1 cellular context compared by ENCODE assay signal in genomic region chr14:37037636-37038387, GRCh38.
TF ChIP-seq lines count a peak whose summit lies in the region.

No MANE protein-coding gene starts in this region.

TF ChIP-seq in HepG2, 621 proteins besides CTCF, POLR2A, EP300 and RAD21 (continued from another document and continues in another):
- TF ChIP-seq ZNF142 (CRISPR knock-in tag; IDR thresholded peaks at IDR 0.05) (no peak), ZNF329 (CRISPR knock-in tag; IDR thresholded peaks at IDR 0.05; ENCODE audit: low read depth) (no peak), GFI1 (CRISPR knock-in tag; IDR thresholded peaks at IDR 0.05; ENCODE audit: borderline replicate concordance) (no peak), PHB2 (IDR thresholded peaks at IDR 0.05; ENCODE audit: partially characterized antibody) (no peak), MXI1 (IDR thresholded peaks at IDR 0.05; ENCODE audit: borderline replicate concordance, low read depth, low read length) (no peak), MAFK (conservative IDR thresholded peaks at IDR 0.05 in 1 of 2, IDR thresholded peaks at IDR 0.05 in 1 of 2; ENCODE audit: low read length in 2 of 2) (no peak), SMAD3 (CRISPR knock-in tag; IDR thresholded peaks at IDR 0.05) (no peak), TCF7L2 (IDR thresholded peaks at IDR 0.05; ENCODE audit: low read depth, low read length) (peak; percentile 47), IRF9 (CRISPR knock-in tag; IDR thresholded peaks at IDR 0.05; ENCODE audit: borderline replicate concordance) (no peak), ARNTL (CRISPR knock-in tag; IDR thresholded peaks at IDR 0.05) (no peak), NCOA2 (CRISPR knock-in tag; IDR thresholded peaks at IDR 0.05) (peak; percentile 20; the same call in 1 of the 2 replicates), ZNF138 (CRISPR knock-in tag; IDR thresholded peaks at IDR 0.05; ENCODE audit: low read depth) (no peak), ZNF331 (CRISPR knock-in tag; IDR thresholded peaks at IDR 0.05) (no peak), ZKSCAN8 (CRISPR knock-in tag; IDR thresholded peaks at IDR 0.05; ENCODE audit: borderline replicate concordance) (no peak), ZBTB3 (CRISPR knock-in tag; IDR thresholded peaks at IDR 0.05; ENCODE audit: borderline replicate concordance, low read depth) (no peak), ZNF549 (CRISPR knock-in tag; IDR thresholded peaks at IDR 0.05) (no peak), SMARCC2 (IDR thresholded peaks at IDR 0.05) (no peak), SIX4 (CRISPR knock-in tag; IDR thresholded peaks at IDR 0.05) (no peak), THYN1 (CRISPR knock-in tag; IDR thresholded peaks at IDR 0.05; ENCODE audit: borderline replicate concordance, low read depth) (no peak), SOX5 (CRISPR knock-in tag; IDR thresholded peaks at IDR 0.05; ENCODE audit: borderline replicate concordance) (peak; percentile 71; the same call in 1 of the 2 replicates), ZNF878 (CRISPR knock-in tag; IDR thresholded peaks at IDR 0.05) (no peak), TCF7 (IDR thresholded peaks at IDR 0.05; ENCODE audit: low read depth) (0 out of 2 replicates have a peak, but pooled peaks have one; percentile 34), IRX3 (CRISPR knock-in tag; IDR thresholded peaks at IDR 0.05; ENCODE audit: borderline replicate concordance, low read depth) (no peak), TFAP4 (IDR thresholded peaks at IDR 0.05; ENCODE audit: borderline replicate concordance, low read depth) (no peak), U2AF1 (optimal IDR thresholded peaks at IDR 0.05; ENCODE audit: low read depth, low read length) (no peak), ZNF513 (CRISPR knock-in tag; conservative IDR thresholded peaks at IDR 0.05) (no peak), NR0B2 (CRISPR knock-in tag; IDR thresholded peaks at IDR 0.05) (no peak), RBM39 (IDR thresholded peaks at IDR 0.05; ENCODE audit: low read depth, low read length, poor library complexity, severe bottlenecking) (no peak), HES4 (CRISPR knock-in tag; IDR thresholded peaks at IDR 0.05; ENCODE audit: borderline replicate concordance) (no peak), BRCA1 (CRISPR knock-in tag; IDR thresholded peaks at IDR 0.05) (no peak), ZC3H13 (CRISPR knock-in tag; IDR thresholded peaks at IDR 0.05) (no peak), PITX1 (CRISPR knock-in tag; IDR thresholded peaks at IDR 0.05) (no peak), RXRA (CRISPR knock-in tag; IDR thresholded peaks at IDR 0.05) (no peak), TRIM24 (CRISPR knock-in tag; IDR thresholded peaks at IDR 0.05) (no peak), ZNF382 (CRISPR knock-in tag; IDR thresholded peaks at IDR 0.05; ENCODE audit: borderline replicate concordance) (no peak), ZBTB46 (CRISPR knock-in tag; IDR thresholded peaks at IDR 0.05; ENCODE audit: borderline replicate concordance) (no peak), NR3C1 (CRISPR knock-in tag; IDR thresholded peaks at IDR 0.05) (no peak), ZNF703 (CRISPR knock-in tag; IDR thresholded peaks at IDR 0.05; ENCODE audit: borderline replicate concordance) (no peak), ZNF430 (CRISPR knock-in tag; IDR thresholded peaks at IDR 0.05) (no peak)
- TF ChIP-seq, protein P1, sequence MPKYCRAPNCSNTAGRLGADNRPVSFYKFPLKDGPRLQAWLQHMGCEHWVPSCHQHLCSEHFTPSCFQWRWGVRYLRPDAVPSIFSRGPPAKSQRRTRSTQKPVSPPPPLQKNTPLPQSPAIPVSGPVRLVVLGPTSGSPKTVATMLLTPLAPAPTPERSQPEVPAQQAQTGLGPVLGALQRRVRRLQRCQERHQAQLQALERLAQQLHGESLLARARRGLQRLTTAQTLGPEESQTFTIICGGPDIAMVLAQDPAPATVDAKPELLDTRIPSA (CRISPR knock-in tag; IDR thresholded peaks at IDR 0.05; ENCODE audit: borderline replicate concordance): no peak
- TF ChIP-seq, protein P2, sequence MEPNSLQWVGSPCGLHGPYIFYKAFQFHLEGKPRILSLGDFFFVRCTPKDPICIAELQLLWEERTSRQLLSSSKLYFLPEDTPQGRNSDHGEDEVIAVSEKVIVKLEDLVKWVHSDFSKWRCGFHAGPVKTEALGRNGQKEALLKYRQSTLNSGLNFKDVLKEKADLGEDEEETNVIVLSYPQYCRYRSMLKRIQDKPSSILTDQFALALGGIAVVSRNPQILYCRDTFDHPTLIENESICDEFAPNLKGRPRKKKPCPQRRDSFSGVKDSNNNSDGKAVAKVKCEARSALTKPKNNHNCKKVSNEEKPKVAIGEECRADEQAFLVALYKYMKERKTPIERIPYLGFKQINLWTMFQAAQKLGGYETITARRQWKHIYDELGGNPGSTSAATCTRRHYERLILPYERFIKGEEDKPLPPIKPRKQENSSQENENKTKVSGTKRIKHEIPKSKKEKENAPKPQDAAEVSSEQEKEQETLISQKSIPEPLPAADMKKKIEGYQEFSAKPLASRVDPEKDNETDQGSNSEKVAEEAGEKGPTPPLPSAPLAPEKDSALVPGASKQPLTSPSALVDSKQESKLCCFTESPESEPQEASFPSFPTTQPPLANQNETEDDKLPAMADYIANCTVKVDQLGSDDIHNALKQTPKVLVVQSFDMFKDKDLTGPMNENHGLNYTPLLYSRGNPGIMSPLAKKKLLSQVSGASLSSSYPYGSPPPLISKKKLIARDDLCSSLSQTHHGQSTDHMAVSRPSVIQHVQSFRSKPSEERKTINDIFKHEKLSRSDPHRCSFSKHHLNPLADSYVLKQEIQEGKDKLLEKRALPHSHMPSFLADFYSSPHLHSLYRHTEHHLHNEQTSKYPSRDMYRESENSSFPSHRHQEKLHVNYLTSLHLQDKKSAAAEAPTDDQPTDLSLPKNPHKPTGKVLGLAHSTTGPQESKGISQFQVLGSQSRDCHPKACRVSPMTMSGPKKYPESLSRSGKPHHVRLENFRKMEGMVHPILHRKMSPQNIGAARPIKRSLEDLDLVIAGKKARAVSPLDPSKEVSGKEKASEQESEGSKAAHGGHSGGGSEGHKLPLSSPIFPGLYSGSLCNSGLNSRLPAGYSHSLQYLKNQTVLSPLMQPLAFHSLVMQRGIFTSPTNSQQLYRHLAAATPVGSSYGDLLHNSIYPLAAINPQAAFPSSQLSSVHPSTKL (CRISPR knock-in tag; IDR thresholded peaks at IDR 0.05): peak; percentile 25; the same call in 1 of the 2 replicates
- TF ChIP-seq, protein P3, sequence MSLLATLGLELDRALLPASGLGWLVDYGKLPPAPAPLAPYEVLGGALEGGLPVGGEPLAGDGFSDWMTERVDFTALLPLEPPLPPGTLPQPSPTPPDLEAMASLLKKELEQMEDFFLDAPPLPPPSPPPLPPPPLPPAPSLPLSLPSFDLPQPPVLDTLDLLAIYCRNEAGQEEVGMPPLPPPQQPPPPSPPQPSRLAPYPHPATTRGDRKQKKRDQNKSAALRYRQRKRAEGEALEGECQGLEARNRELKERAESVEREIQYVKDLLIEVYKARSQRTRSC (CRISPR knock-in tag; IDR thresholded peaks at IDR 0.05; ENCODE audit: low read depth): no peak
- TF ChIP-seq, protein P4, sequence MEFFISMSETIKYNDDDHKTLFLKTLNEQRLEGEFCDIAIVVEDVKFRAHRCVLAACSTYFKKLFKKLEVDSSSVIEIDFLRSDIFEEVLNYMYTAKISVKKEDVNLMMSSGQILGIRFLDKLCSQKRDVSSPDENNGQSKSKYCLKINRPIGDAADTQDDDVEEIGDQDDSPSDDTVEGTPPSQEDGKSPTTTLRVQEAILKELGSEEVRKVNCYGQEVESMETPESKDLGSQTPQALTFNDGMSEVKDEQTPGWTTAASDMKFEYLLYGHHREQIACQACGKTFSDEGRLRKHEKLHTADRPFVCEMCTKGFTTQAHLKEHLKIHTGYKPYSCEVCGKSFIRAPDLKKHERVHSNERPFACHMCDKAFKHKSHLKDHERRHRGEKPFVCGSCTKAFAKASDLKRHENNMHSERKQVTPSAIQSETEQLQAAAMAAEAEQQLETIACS (CRISPR knock-in tag; IDR thresholded peaks at IDR 0.05): no peak
- TF ChIP-seq, protein P5, sequence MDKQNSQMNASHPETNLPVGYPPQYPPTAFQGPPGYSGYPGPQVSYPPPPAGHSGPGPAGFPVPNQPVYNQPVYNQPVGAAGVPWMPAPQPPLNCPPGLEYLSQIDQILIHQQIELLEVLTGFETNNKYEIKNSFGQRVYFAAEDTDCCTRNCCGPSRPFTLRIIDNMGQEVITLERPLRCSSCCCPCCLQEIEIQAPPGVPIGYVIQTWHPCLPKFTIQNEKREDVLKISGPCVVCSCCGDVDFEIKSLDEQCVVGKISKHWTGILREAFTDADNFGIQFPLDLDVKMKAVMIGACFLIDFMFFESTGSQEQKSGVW (CRISPR knock-in tag; IDR thresholded peaks at IDR 0.05; ENCODE audit: borderline replicate concordance): no peak
